2 cellular contexts compared by ENCODE assay signal in the genomic region with DNA sequence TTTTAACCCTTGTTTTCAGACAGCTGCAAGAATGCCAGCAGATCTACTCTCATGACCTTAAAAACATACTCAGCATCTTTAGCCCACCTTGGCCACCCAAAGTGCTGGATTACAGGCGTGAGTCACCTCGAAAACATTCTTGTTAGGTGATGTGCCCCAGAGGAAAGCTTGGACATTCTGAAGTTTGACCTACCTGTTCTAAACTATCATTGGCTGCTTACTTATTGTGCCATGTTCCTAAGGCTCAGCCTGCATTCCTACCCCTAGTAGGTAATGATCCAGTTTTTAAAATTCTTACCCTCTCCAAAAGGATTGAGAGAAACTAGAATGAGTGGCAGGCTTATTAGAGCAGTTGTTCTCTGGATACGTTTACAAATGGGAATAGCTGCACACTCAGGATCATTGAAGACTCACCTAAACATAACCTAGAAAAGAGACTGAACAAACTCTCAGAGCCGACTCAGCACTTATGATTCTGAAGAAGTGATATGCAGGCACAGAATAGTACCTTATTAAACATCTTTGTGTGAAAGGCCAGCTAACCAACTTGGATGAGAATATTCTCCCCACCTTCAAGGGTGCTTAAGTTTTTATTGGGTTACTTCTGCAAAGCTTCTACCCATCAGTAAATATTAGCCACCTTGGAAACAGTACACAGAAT.
TF ChIP-seq lines count a peak whose summit lies in the region.

No MANE protein-coding gene starts in this region.

TF ChIP-seq in IMR-90, 13 proteins besides CTCF, POLR2A, EP300 and RAD21:
- peak; percentile 85 for TF ChIP-seq MAFK (IDR thresholded peaks at IDR 0.05; ENCODE audit: low read depth, low read length)
- TF ChIP-seq, protein P1, sequence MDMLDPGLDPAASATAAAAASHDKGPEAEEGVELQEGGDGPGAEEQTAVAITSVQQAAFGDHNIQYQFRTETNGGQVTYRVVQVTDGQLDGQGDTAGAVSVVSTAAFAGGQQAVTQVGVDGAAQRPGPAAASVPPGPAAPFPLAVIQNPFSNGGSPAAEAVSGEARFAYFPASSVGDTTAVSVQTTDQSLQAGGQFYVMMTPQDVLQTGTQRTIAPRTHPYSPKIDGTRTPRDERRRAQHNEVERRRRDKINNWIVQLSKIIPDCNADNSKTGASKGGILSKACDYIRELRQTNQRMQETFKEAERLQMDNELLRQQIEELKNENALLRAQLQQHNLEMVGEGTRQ (IDR thresholded peaks at IDR 0.05; ENCODE audit: low read depth, low read length), result no peak

TF ChIP-seq in H1, 55 proteins besides CTCF, POLR2A, EP300 and RAD21:
- TF ChIP-seq, protein P2, sequence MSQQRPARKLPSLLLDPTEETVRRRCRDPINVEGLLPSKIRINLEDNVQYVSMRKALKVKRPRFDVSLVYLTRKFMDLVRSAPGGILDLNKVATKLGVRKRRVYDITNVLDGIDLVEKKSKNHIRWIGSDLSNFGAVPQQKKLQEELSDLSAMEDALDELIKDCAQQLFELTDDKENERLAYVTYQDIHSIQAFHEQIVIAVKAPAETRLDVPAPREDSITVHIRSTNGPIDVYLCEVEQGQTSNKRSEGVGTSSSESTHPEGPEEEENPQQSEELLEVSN (IDR thresholded peaks at IDR 0.05), result no peak
- TF ChIP-seq MAFK (IDR thresholded peaks at IDR 0.05; ENCODE audit: low read depth, low read length), result 0 out of 2 replicates have a peak, but pooled peaks have one; percentile 39
